19 cellular contexts compared by ENCODE assay signal in genomic region chr4:35315419-35315818, GRCh38.
"Had no signal": no experiment of that assay in that cellular context is flagged by ENCODE, and none has a peak within 500 bp of the region (broad histone marks: within the 10 kb centered on the region; RNA-seq: fewer than 3 reads in every experiment).

No MANE protein-coding gene starts in this region.

- H3K27ac ChIP-seq: foreskin keratinocyte, heart left ventricle, neural progenitor cell, ovary, right atrium auricular region, sigmoid colon, skin epidermis, testis, tibial nerve, upper lobe of right lung, vagina had no signal

- H3K36me3 ChIP-seq: heart left ventricle, neural progenitor cell, ovary, right atrium auricular region, sigmoid colon, tibial nerve, upper lobe of right lung, vagina had no signal

- H3K27me3 ChIP-seq: foreskin keratinocyte, heart left ventricle, neural progenitor cell, ovary, right atrium auricular region, sigmoid colon, testis, tibial nerve, upper lobe of right lung, vagina had no signal

- H3K4me1 ChIP-seq: foreskin keratinocyte, heart left ventricle, neural progenitor cell, right atrium auricular region, sigmoid colon, testis, tibial nerve, upper lobe of right lung, vagina had no signal

- H3K4me3 ChIP-seq: heart left ventricle, neural progenitor cell, ovary, right atrium auricular region, sigmoid colon, skin epidermis, testis, tibial nerve, upper lobe of right lung, vagina had no signal

- DNase-seq: dermis blood vessel endothelial cell; foreskin keratinocyte; heart left ventricle; hippocampal formation; kidney glomerular epithelial cell; nucleus accumbens; ovary; sigmoid colon; stimulated activated CD4-positive, alpha-beta T cell treated with anti-CD3 and anti-CD28 coated beads, Interleukin-2, amount 100 ng/mL, for 24 hours; stimulated activated CD4-positive, alpha-beta T cell treated with anti-CD3 and anti-CD28 coated beads, Interleukin-4, amount 100 ng/mL, for 4 hours; stimulated activated naive B cell treated with anti-CD40 and anti-IgM and Interleukin-4, amounts not matched to agents 10 μg/mL and 1 μg/mL and 100 μg/mL, for 72 hours; stimulated activated naive CD8-positive, alpha-beta T cell treated with anti-CD3 and anti-CD28 coated beads, Interleukin-15, amount 100 ng/mL, for 72 hours; testis; upper lobe of right lung had no signal

- H3K9me3 ChIP-seq: ovary, right atrium auricular region, sigmoid colon, testis, tibial nerve, upper lobe of right lung, vagina had no signal
